19 cellular contexts compared by ENCODE assay signal in genomic region chrX:85996555-85996954, GRCh38.
"Had no signal": no experiment of that assay in that cellular context is flagged by ENCODE, and none has a peak within 500 bp of the region (broad histone marks: within the 10 kb centered on the region; RNA-seq: fewer than 3 reads in every experiment).

No MANE protein-coding gene starts in this region.

- H3K27ac Mint-ChIP-seq: dendritic cell treated with granulocyte-macrophage colony-stimulating factor and Interleukin-4, amounts not matched to agents 40 ng/mL and 50 ng/mL, for 4 days; effector memory CD8-positive, alpha-beta T cell; naive thymus-derived CD4-positive, alpha-beta T cell; stimulated activated effector memory CD8-positive, alpha-beta T cell treated with anti-CD3 and anti-CD28 coated beads, Interleukin-12 subunit alpha, Interleukin-12 subunit beta, amount 100 ng/mL, for 72 hours had no signal

- H3K36me3 Mint-ChIP-seq: stimulated activated effector memory CD8-positive, alpha-beta T cell treated with anti-CD3 and anti-CD28 coated beads, Interleukin-12 subunit alpha, Interleukin-12 subunit beta, amount 100 ng/mL, for 72 hours had no signal

- H3K9me3 Mint-ChIP-seq: dendritic cell treated with granulocyte-macrophage colony-stimulating factor and Interleukin-4, amounts not matched to agents 40 ng/mL and 50 ng/mL, for 4 days; effector memory CD8-positive, alpha-beta T cell; naive thymus-derived CD4-positive, alpha-beta T cell; stimulated activated effector memory CD8-positive, alpha-beta T cell treated with anti-CD3 and anti-CD28 coated beads, Interleukin-12 subunit alpha, Interleukin-12 subunit beta, amount 100 ng/mL, for 72 hours had no signal

- H3K27me3 Mint-ChIP-seq: dendritic cell treated with granulocyte-macrophage colony-stimulating factor and Interleukin-4, amounts not matched to agents 40 ng/mL and 50 ng/mL, for 4 days; effector memory CD8-positive, alpha-beta T cell; naive thymus-derived CD4-positive, alpha-beta T cell had no signal

- H3K27ac ChIP-seq: foreskin keratinocyte, neutrophil, psoas muscle, right lobe of liver, tibial nerve, upper lobe of right lung, vagina had no signal

- H3K36me3 ChIP-seq: neutrophil, right lobe of liver, tibial nerve, upper lobe of right lung, vagina had no signal

- H3K4me1 ChIP-seq: foreskin keratinocyte, psoas muscle had no signal

- H3K9me3 ChIP-seq: neutrophil, psoas muscle, right lobe of liver, tibial nerve, upper lobe of right lung, vagina had no signal

- H3K27me3 ChIP-seq: foreskin keratinocyte, neutrophil, right lobe of liver, tibial nerve, upper lobe of right lung, vagina had no signal

- ATAC-seq: effector memory CD8-positive, alpha-beta T cell; foreskin keratinocyte; left colon; left ventricle myocardium superior; naive thymus-derived CD4-positive, alpha-beta T cell; psoas muscle; right lobe of liver; stimulated activated effector memory CD8-positive, alpha-beta T cell treated with anti-CD3 and anti-CD28 coated beads, Interleukin-12 subunit alpha, Interleukin-12 subunit beta, amount 100 ng/mL, for 72 hours; stimulated activated naive CD8-positive, alpha-beta T cell treated with anti-CD3 and anti-CD28 coated beads, Interleukin-15, Interleukin-2, amounts not matched to agents 100 U/mL and 50 U/mL, for 24 hours; upper lobe of right lung had no signal

- H3K4me3 Mint-ChIP-seq: dendritic cell treated with granulocyte-macrophage colony-stimulating factor and Interleukin-4, amounts not matched to agents 40 ng/mL and 50 ng/mL, for 4 days; effector memory CD8-positive, alpha-beta T cell; naive thymus-derived CD4-positive, alpha-beta T cell; stimulated activated effector memory CD8-positive, alpha-beta T cell treated with anti-CD3 and anti-CD28 coated beads, Interleukin-12 subunit alpha, Interleukin-12 subunit beta, amount 100 ng/mL, for 72 hours had no signal

- H3K4me3 ChIP-seq: lung, psoas muscle, right lobe of liver, tibial nerve, upper lobe of right lung, vagina had no signal

- DNase-seq: effector memory CD8-positive, alpha-beta T cell; foreskin keratinocyte; left colon; left ventricle myocardium superior; mesenchymal stem cell; naive thymus-derived CD4-positive, alpha-beta T cell; psoas muscle; retina; right lobe of liver; stimulated activated CD4-positive, alpha-beta T cell treated with anti-CD3 and anti-CD28 coated beads, Interleukin-4, amount 100 ng/mL, for 1 hour; stimulated activated CD8-positive, alpha-beta memory T cell treated with anti-CD3 and anti-CD28 coated beads, Interleukin-4, amount 100 ng/mL, for 48 hours; stimulated activated naive CD8-positive, alpha-beta T cell treated with anti-CD3 and anti-CD28 coated beads, Interleukin-15, Interleukin-2, amounts not matched to agents 100 U/mL and 50 U/mL, for 24 hours; upper lobe of right lung had no signal
